20 cellular contexts compared by ENCODE assay signal in the genomic region with DNA sequence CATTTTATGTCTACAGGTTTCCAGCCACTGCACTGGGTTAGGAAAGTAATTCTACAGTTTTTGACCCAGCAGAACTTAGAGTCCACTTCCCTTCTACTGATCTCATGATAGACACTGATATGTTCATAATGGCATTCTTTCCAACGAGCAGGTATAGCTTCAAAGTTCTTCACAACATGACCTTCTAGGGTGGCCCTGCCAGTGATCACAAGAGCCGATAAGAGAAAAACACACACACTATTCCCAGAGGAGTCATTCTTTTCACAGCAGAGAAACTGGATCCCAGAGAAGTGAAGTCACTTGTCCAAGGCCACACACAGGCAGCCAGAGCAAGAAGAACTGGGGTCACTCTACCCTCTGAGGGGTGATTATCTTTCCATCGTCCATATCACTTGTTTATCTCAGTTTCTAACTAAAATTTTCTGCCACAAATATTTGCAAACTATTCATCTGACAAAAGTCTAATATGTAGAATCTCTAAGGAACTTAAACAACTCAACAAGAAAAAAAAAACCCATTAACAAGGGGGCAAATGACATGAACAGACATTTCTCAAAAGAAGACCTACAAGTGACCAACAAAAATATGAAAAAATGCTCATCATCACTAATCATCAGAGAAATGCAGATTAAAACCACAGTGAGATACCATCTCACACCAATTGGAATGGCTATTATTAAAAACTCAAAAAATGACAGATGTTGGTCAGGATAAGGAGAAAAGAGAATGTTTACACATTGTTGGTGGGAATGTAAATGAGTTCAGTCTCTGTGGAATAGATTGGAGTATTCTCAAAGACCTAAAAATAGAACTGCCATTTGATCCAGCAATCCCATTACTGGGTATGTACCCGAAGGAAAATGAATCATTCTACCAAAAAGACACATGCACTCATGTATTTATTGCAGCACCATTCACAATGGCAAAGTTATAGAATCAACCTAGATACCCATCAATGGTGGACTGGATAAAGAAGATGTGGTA. TPM values are rescaled to one million over a fixed set of nuclear protein-coding genes. Genes with fewer than 3 reads are reported as not detected.
"Had no signal": no experiment of that assay in that cellular context is flagged by ENCODE, and none has a peak within 500 bp of the region (broad histone marks: within the 10 kb centered on the region; RNA-seq: fewer than 3 reads in every experiment).

No MANE protein-coding gene starts in this region.

- H3K9ac ChIP-seq: parathyroid adenoma had no signal

- ATAC-seq: gastrocnemius medialis; heart right ventricle; left lobe of liver; stimulated activated memory B cell treated with anti-CD40 and anti-IgM and Interleukin-4, amounts not matched to agents 10 μg/mL and 1 μg/mL and 100 μg/mL, for 72 hours had no signal

- H3K4me3 ChIP-seq: breast epithelium, gastrocnemius medialis, heart right ventricle, tibial artery, uterus had no signal

- H3K4me1 ChIP-seq: breast epithelium, gastrocnemius medialis, parathyroid adenoma, uterus had no signal

- DNase-seq: activated CD4-positive, alpha-beta T cell treated with anti-CD3 and anti-CD28 coated beads, Interleukin-2, amount 50 U/mL, for 4 hours; activated CD4-positive, CD25-positive, alpha-beta regulatory T cell treated with anti-CD3 and anti-CD28 coated beads, Interleukin-2, amount 50 U/mL, for 72 hours; activated naive CD4-positive, alpha-beta T cell treated with Interleukin-2 at 50 U/mL for 16 hours; activated T-cell treated with anti-CD3 and anti-CD28 coated beads for 4 hours; anterior cingulate cortex; cerebellar nuclear complex; effector CD8-positive, alpha-beta T cell; gastrocnemius medialis; heart right ventricle; naive B cell; stimulated activated CD4-positive, alpha-beta T cell treated with anti-CD3 and anti-CD28 coated beads, Interleukin-2, amount 100 ng/mL, for 48 hours; T1000; tibial artery; uterus had no signal

- H3K36me3 ChIP-seq: breast epithelium, gastrocnemius medialis, heart right ventricle, tibial artery, uterus had no signal

- H3K27ac ChIP-seq: breast epithelium, gastrocnemius medialis, heart right ventricle, parathyroid adenoma, tibial artery, uterus had no signal

- H3K9me3 ChIP-seq: breast epithelium, gastrocnemius medialis, tibial artery, uterus had no signal

- H3K27me3 ChIP-seq: breast epithelium, gastrocnemius medialis, heart right ventricle, tibial artery, uterus had no signal

- H2AFZ ChIP-seq: parathyroid adenoma had no signal

RNA-seq across cellular contexts. Expression of a gene that starts 31.5 kb away (rescaled TPM):
- total RNA-seq: gastrocnemius medialis, lung microvascular endothelial cell had no signal
- polyA plus RNA-seq: fibroblast of lung had no signal
